In genomic region chr3:191356586-191357439, GRCh38 we compare ENCODE assay signal across 10 cellular contexts. TPM values are rescaled to one million over a fixed set of nuclear protein-coding genes. Genes with fewer than 3 reads are reported as not detected.
DNase-seq lines count a peak whose midpoint lies in the region; ATAC-seq, FAIRE-seq and TF ChIP-seq lines count a peak whose summit lies in the region.
"Had no signal": no experiment of that assay in that cellular context is flagged by ENCODE, and none has a peak within 500 bp of the region (broad histone marks: within the 10 kb centered on the region; RNA-seq: fewer than 3 reads in every experiment).

No MANE protein-coding gene starts in this region.

- WGBS in IMR-90 (ENCODE audit: extremely low coverage in 2 of 2, insufficient read length in 1 of 2), 2 experiments = no CpG with 5 or more reads among the region's 6 CpGs

- H3K4me1 ChIP-seq in A673 (ENCODE audit: insufficient read depth, low read length, poor library complexity, severe bottlenecking) (peaks cover 47% of the 10 kb centered on the region), IMR-90 (ENCODE audit: control insufficient read depth, insufficient read depth, low read length) (peaks cover 18% of the 10 kb centered on the region), endothelial cell of umbilical vein (ENCODE audit: control insufficient read depth, extremely low read depth, insufficient read depth, low read length) (peaks cover 64% of the 10 kb centered on the region)

- no peak for TF ChIP-seq RAD21 in IMR-90 (IDR thresholded peaks at IDR 0.05; ENCODE audit: low read length)

- TF ChIP-seq POLR2A in IMR-90 (IDR thresholded peaks at IDR 0.05; ENCODE audit: low read depth, low read length) (no peak), endothelial cell of umbilical vein (IDR thresholded peaks at IDR 0.05; ENCODE audit: low read depth, low read length) (no peak)

- H3K27me3 Mint-ChIP-seq in memory B cell = no peaks in the 10 kb centered on the region

- peak overlapping the region; percentile 46; the same call in 1 of the 2 replicates for H2BK20ac ChIP-seq in IMR-90 (ENCODE audit: low read depth, low read length)

- no peak for TF ChIP-seq CTCF in A673 (conservative IDR thresholded peaks at IDR 0.05; ENCODE audit: low read depth, low read length)
- TF ChIP-seq CTCF in IMR-90 (conservative IDR thresholded peaks at IDR 0.05; ENCODE audit: low read depth, low read length) = no peak
- no peak for TF ChIP-seq CTCF in endothelial cell of umbilical vein (IDR thresholded peaks at IDR 0.05; ENCODE audit: extremely low read depth in 1 of 2, insufficient read depth in 1 of 2, low read depth in 1 of 2, low read length in 2 of 2)
- no peak for TF ChIP-seq CTCF in GM10248 (IDR thresholded peaks at IDR 0.05; ENCODE audit: control extremely low read depth, extremely low read depth, low read depth, missing control alignments)

- no peak overlapping the region for H2AFZ ChIP-seq in IMR-90 (replicated peaks; ENCODE audit: low read length, poor library complexity)
- H2AFZ ChIP-seq in endothelial cell of umbilical vein (ENCODE audit: low read depth, low read length) = no peak overlapping the region

- peaks cover 26% of the 10 kb centered on the region for H3K36me3 Mint-ChIP-seq in memory B cell

- H3K14ac ChIP-seq in IMR-90 (replicated peaks; ENCODE audit: low read depth, low read length) = peak overlapping the region; percentile 68

- peaks cover 20% of the 10 kb centered on the region for H3K9me1 ChIP-seq in IMR-90 (ENCODE audit: insufficient read depth, low read length)
- H3K9me1 ChIP-seq in endothelial cell of umbilical vein (replicated peaks; ENCODE audit: control insufficient read depth, extremely low read depth, insufficient read depth, low read length) = peaks cover 2% of the 10 kb centered on the region

- H3K4me3 Mint-ChIP-seq in memory B cell = peak overlapping the region; percentile 45

- H3K4ac ChIP-seq in IMR-90 (ENCODE audit: low read depth, low read length) = peak overlapping the region; percentile 86

- peak overlapping the region; percentile 87 for H3K27ac Mint-ChIP-seq in memory B cell

- no peak overlapping the region; the same call in 1 of the 2 replicates for H4K5ac ChIP-seq in IMR-90 (ENCODE audit: low read depth, low read length)

- H4K8ac ChIP-seq in IMR-90 (ENCODE audit: low read depth in 2 of 2, low read length in 2 of 2) = peak overlapping the region; percentile 17 to 81; a peak in 2 of 4 replicates

- H3K79me1 ChIP-seq in IMR-90 (ENCODE audit: low read depth in 1 of 2, low read length in 2 of 2) = peaks cover 40 to 64% of the 10 kb centered on the region in 2 experiments

- H4K91ac ChIP-seq in IMR-90 (ENCODE audit: insufficient read depth, low read depth, low read length) = peak overlapping the region; percentile 60; the same call in 1 of the 2 replicates

- peaks cover 41% of the 10 kb centered on the region for H3K4me1 Mint-ChIP-seq in memory B cell

- POLR2A ChIA-PET in A673 (lab: Charles Lee; ENCODE audit: low non-redundant PET) = no interaction called here
- POLR2A ChIA-PET in IMR-90 (lab: Charles Lee; ENCODE audit: unreplicated experiment) = no interaction called here
- POLR2A ChIA-PET in endothelial cell of umbilical vein (lab: Charles Lee) = interaction anchor here (1.2 kb wide), 1 partner anchor 12 kb away, joined by 3 read pairs; no protein-coding TSS in a partner anchor
- POLR2A ChIA-PET in GM10248 (lab: Yijun Ruan, JAX) = interaction anchor here (1.5 kb wide), 1 partner anchor 19 kb away, joined by 4 read pairs; no protein-coding TSS in a partner anchor

- no peaks in the 10 kb centered on the region for H3K9me3 Mint-ChIP-seq in memory B cell

- peaks cover 81% of the 10 kb centered on the region for H3K79me2 ChIP-seq in endothelial cell of umbilical vein (ENCODE audit: control insufficient read depth, insufficient read depth, low read length)

- H3K9me3 ChIP-seq in A673 (ENCODE audit: low read depth, low read length, poor library complexity, severe bottlenecking) = no peaks in the 10 kb centered on the region
- H3K9me3 ChIP-seq in IMR-90 (ENCODE audit: control insufficient read depth, insufficient read depth, low read length) = no peaks in the 10 kb centered on the region
- no peaks in the 10 kb centered on the region for H3K9me3 ChIP-seq in endothelial cell of umbilical vein (replicated peaks; ENCODE audit: control insufficient read depth, insufficient read depth, low read length)

- peaks cover 16% of the 10 kb centered on the region; the same call in 1 of the 2 replicates for H4K20me1 ChIP-seq in IMR-90 (ENCODE audit: insufficient read depth, low read length)
- H4K20me1 ChIP-seq in endothelial cell of umbilical vein (replicated peaks; ENCODE audit: control insufficient read depth, extremely low read depth, insufficient read depth, low read length) = no peaks in the 10 kb centered on the region

- peak overlapping the region; percentile 44 for H2BK120ac ChIP-seq in IMR-90 (ENCODE audit: low read depth, low read length)

- H3K4me2 ChIP-seq in IMR-90 (ENCODE audit: low read depth, low read length) (peak overlapping the region; percentile 23; the same call in 1 of the 2 replicates), endothelial cell of umbilical vein (ENCODE audit: insufficient read depth, low read length) (peak overlapping the region; percentile 72)

- H3K9ac ChIP-seq in IMR-90 (ENCODE audit: low read depth, low read length) (peak overlapping the region; percentile 32; the same call in 1 of the 2 replicates), endothelial cell of umbilical vein (replicated peaks; ENCODE audit: extremely low read depth, insufficient read depth, low read length) (peak overlapping the region; percentile 41)

- H3K36me3 ChIP-seq in A673 (ENCODE audit: insufficient read depth, low read length, poor library complexity, severe bottlenecking) (peaks cover 19% of the 10 kb centered on the region), IMR-90 (ENCODE audit: control insufficient read depth, insufficient read depth, low read length) (peaks cover 21% of the 10 kb centered on the region), endothelial cell of umbilical vein (ENCODE audit: control insufficient read depth in 2 of 2, extremely low read depth in 1 of 2, insufficient read depth in 2 of 2, low read length in 2 of 2) (peaks cover 9 to 24% of the 10 kb centered on the region in 2 experiments)

- intact Hi-C loops in A673 (cut with micrococcal nuclease; ENCODE audit: unreplicated experiment) = no loop called here
- intact Hi-C loops in IMR-90 (cut with micrococcal nuclease) = no loop called here
- intact Hi-C loops in endothelial cell of umbilical vein (cut with micrococcal nuclease) = loop anchor here (1.0 kb wide), 1 partner anchor 9 kb away; no protein-coding TSS in a partner anchor

- DNase-seq in A673 (ENCODE audit: low spot score) (peak; percentile 52), IMR-90 (peak; percentile 63), endothelial cell of umbilical vein (ENCODE audit: low read depth, low spot score) (peak; percentile 73), memory B cell (ENCODE audit: low spot score in 2 of 2) (no peak), GM10248 (ENCODE audit: extremely low spot score) (no peak), NAMALWA (ENCODE audit: low spot score) (no peak), mesenteric fat pad (ENCODE audit: low spot score) (no peak)
- DNase-seq: activated naive CD4-positive, alpha-beta T cell treated with Interleukin-2 at 50 U/mL for 16 hours had no signal

- BruUV-seq in A673 (replicated peaks; lab: Mats Ljungman, UMichigan) (no TSS peak), IMR-90 (replicated peaks; lab: Mats Ljungman, UMichigan) (no TSS peak), endothelial cell of umbilical vein (replicated peaks; lab: Mats Ljungman, UMichigan) (no TSS peak)

- H2AK9ac ChIP-seq in IMR-90 (replicated peaks; ENCODE audit: low read depth, low read length, poor library complexity) = peak overlapping the region; percentile 59

- dilution Hi-C loops in IMR-90 (cut with HindIII; ENCODE audit: low sequenced_read_pairs, unreplicated experiment) = no loop called here
- dilution Hi-C loops in endothelial cell of umbilical vein (cut with MboI; ENCODE audit: extremely low pct_ligation_motif_present, low sequenced_read_pairs) = no loop called here

- peak; percentile 90 for FAIRE-seq in endothelial cell of umbilical vein (lab: Jason Lieb, UNC)

- H3K4me3 ChIP-seq in A673 (ENCODE audit: low read depth, low read length, poor library complexity, severe bottlenecking) (no peak overlapping the region), IMR-90 (ENCODE audit: insufficient read depth, low read depth, low read length) (no peak overlapping the region), endothelial cell of umbilical vein (replicated peaks in 1 of 3; ENCODE audit: insufficient read depth in 1 of 3, low read depth in 1 of 3, low read length in 3 of 3) (peak overlapping the region in 1 of 3 experiments; percentile 9)
- H3K4me3 ChIP-seq: SK-N-MC had no signal

- H3K56ac ChIP-seq in IMR-90 (ENCODE audit: extremely low read depth, insufficient read depth, low read length) = no peak overlapping the region

- peak overlapping the region; percentile 66 for H3K23ac ChIP-seq in IMR-90 (ENCODE audit: low read depth, low read length)

- no peak overlapping the region for H3K27ac ChIP-seq in A673 (ENCODE audit: low read depth, low read length, poor library complexity, severe bottlenecking)
- peak overlapping the region; percentile 50; the same call in 1 of the 2 replicates for H3K27ac ChIP-seq in IMR-90 (ENCODE audit: insufficient read depth, low read length)
- H3K27ac ChIP-seq in endothelial cell of umbilical vein (ENCODE audit: insufficient read depth, low read depth, low read length) = peak overlapping the region; percentile 55
- H3K27ac ChIP-seq: SK-N-MC had no signal

- peak overlapping the region; percentile 42; the same call in 1 of the 2 replicates for H2AK5ac ChIP-seq in IMR-90 (ENCODE audit: low read depth, low read length)

- in situ Hi-C loops in IMR-90 (cut with MboI; ENCODE audit: low sequenced_read_pairs) = no loop called here

- H3K27me3 ChIP-seq in A673 (replicated peaks; ENCODE audit: insufficient read depth, low read depth, low read length, poor library complexity) = no peaks in the 10 kb centered on the region
- no peaks in the 10 kb centered on the region for H3K27me3 ChIP-seq in IMR-90 (ENCODE audit: control insufficient read depth, insufficient read depth, low read length)
- H3K27me3 ChIP-seq in endothelial cell of umbilical vein (ENCODE audit: control insufficient read depth in 2 of 2, insufficient read depth in 2 of 2, low read length in 2 of 2) = no peaks in the 10 kb centered on the region

- peak overlapping the region; percentile 55 for H2BK15ac ChIP-seq in IMR-90 (ENCODE audit: low read depth, low read length)

- peak overlapping the region; percentile 87 for H2BK5ac ChIP-seq in IMR-90 (ENCODE audit: low read depth, low read length, poor library complexity, severe bottlenecking)

- CTCF ChIA-PET in A673 (lab: Charles Lee) = no interaction called here
- CTCF ChIA-PET in IMR-90 (lab: Yijun Ruan, JAX) = no interaction called here
- CTCF ChIA-PET in endothelial cell of umbilical vein (lab: Charles Lee) = interaction anchor here (1.6 to 2.0 kb wide), 3 partner anchors 10 to 15 kb away, joined by 4 to 11 read pairs (median 6); no protein-coding TSS in a partner anchor
- CTCF ChIA-PET in GM10248 (lab: Yijun Ruan, JAX) = interaction anchor here (0.7 to 7.3 kb wide), 6 partner anchors 12 to 222 kb away, joined by 3 to 45 read pairs (median 4); no protein-coding TSS in a partner anchor

- ATAC-seq in IMR-90 (ENCODE audit: low read depth) (peak; percentile 73), memory B cell (ENCODE audit: low read depth) (peak; percentile 23), HG03439 (IDR thresholded peaks at IDR 0.05; ENCODE audit: unreplicated experiment) (no peak)

- H3K18ac ChIP-seq in IMR-90 (ENCODE audit: low read depth, low read length) = peak overlapping the region; percentile 46; the same call in 1 of the 2 replicates

RNA-seq across cellular contexts. Expression of gene UTS2B, which starts 26.5 kb away (rescaled TPM):
- total RNA-seq in A673 (2021) = 2.4 and 4.7 TPM in 2 replicates
- total RNA-seq in IMR-90 (2012; rRNA removed) = 0.72 and 0.83 TPM in 2 replicates
- 0.56 and 0.79 TPM in 2 replicates for polyA plus RNA-seq in IMR-90 (2012; rRNA removed)
- polyA plus RNA-seq in IMR-90 (2012; cell fraction: cytosol; rRNA removed) = 0.24 TPM in 2 replicates
- polyA plus RNA-seq in IMR-90 (2012; cell fraction: nucleus; rRNA removed; ENCODE audit: low replicate concordance) = 0.16 and 1.5 TPM in 2 replicates
- total RNA-seq in endothelial cell of umbilical vein = 0.81 and 1.1 TPM in 2 replicates
- 0.11 and 0.21 TPM in 2 replicates for polyA plus RNA-seq in endothelial cell of umbilical vein
- polyA plus RNA-seq in endothelial cell of umbilical vein (2011; cell fraction: cytosol; rRNA removed) = 0.24 and 0.31 TPM in 2 replicates
- 0.29 and 0.63 TPM in 2 replicates for polyA plus RNA-seq in endothelial cell of umbilical vein (2011; cell fraction: nucleus; rRNA removed)
- polyA plus RNA-seq in endothelial cell of umbilical vein (2012) = 0.26 and 0.56 TPM in 2 replicates
- 0.63 and 2.0 TPM in 2 replicates for polyA minus RNA-seq in endothelial cell of umbilical vein
- polyA minus RNA-seq in endothelial cell of umbilical vein (2011; cell fraction: cytosol; rRNA and poly(A)+ RNA removed) = not detected
- polyA minus RNA-seq in endothelial cell of umbilical vein (2011; cell fraction: nucleus; rRNA and poly(A)+ RNA removed) = 1.3 and 5.6 TPM in 2 replicates
- 1.1 TPM for total RNA-seq in mesenteric fat pad

RNA-seq across cellular contexts. Expression of gene CCDC50, which starts 27.6 kb away (rescaled TPM):
- total RNA-seq in A673 (2021) (77.2 and 77.7 TPM in 2 replicates), IMR-90 (2012; rRNA removed) (63.1 and 110 TPM in 2 replicates), endothelial cell of umbilical vein (137 and 153 TPM in 2 replicates), mesenteric fat pad (120 TPM)
- polyA plus RNA-seq in IMR-90 (2012; rRNA removed) (57.7 and 59.0 TPM in 2 replicates), endothelial cell of umbilical vein (44.4 and 45.0 TPM in 2 replicates)
- 37.1 and 54.2 TPM in 2 replicates for polyA plus RNA-seq in IMR-90 (2012; cell fraction: cytosol; rRNA removed)
- polyA plus RNA-seq in IMR-90 (2012; cell fraction: nucleus; rRNA removed; ENCODE audit: low replicate concordance) = 25.1 and 52.9 TPM in 2 replicates
- 77.2 TPM in 2 replicates for polyA plus RNA-seq in endothelial cell of umbilical vein (2011; cell fraction: cytosol; rRNA removed)
- polyA plus RNA-seq in endothelial cell of umbilical vein (2011; cell fraction: nucleus; rRNA removed) = 78.6 and 112 TPM in 2 replicates
- 88.7 and 107 TPM in 2 replicates for polyA plus RNA-seq in endothelial cell of umbilical vein (2012)
- polyA minus RNA-seq in endothelial cell of umbilical vein = 61.9 and 74.8 TPM in 2 replicates
- 44.1 TPM for polyA minus RNA-seq in endothelial cell of umbilical vein (2011; cell fraction: cytosol; rRNA and poly(A)+ RNA removed)
- polyA minus RNA-seq in endothelial cell of umbilical vein (2011; cell fraction: nucleus; rRNA and poly(A)+ RNA removed) = 175 and 252 TPM in 2 replicates

Comparison
In these comparisons a context has a peak if more than half of its experiments do, and no peak if none do; other contexts are left out.
1. DNase-seq: peak in A673 (single experiment), IMR-90 (single experiment) and endothelial cell of umbilical vein (single experiment); none in memory B cell (0 of 2), GM10248 (single experiment), NAMALWA (single experiment) and mesenteric fat pad (single experiment).
2. CTCF ChIA-PET loops: an anchor here in endothelial cell of umbilical vein (1.6 to 2.0 kb wide) and GM10248 (0.7 to 7.3 kb wide); none called in A673 and IMR-90.
3. POLR2A ChIA-PET loops: an anchor here in endothelial cell of umbilical vein (1.2 kb wide) and GM10248 (1.5 kb wide); none called in A673 and IMR-90.